In genomic region chr4:169311643-169312365, GRCh38 we compare ENCODE assay signal across 9 cellular contexts. TPM values are rescaled to one million over a fixed set of nuclear protein-coding genes. Genes with fewer than 3 reads are reported as not detected.
DNase-seq lines count a peak whose midpoint lies in the region; ATAC-seq lines count a peak whose summit lies in the region.
"Had no signal": no experiment of that assay in that cellular context is flagged by ENCODE, and none has a peak within 500 bp of the region (broad histone marks: within the 10 kb centered on the region; RNA-seq: fewer than 3 reads in every experiment).

No MANE protein-coding gene starts in this region.

- no peak overlapping the region for H2BK5ac ChIP-seq in neuronal stem cell (ENCODE audit: low read length)

- H3K4me1 Mint-ChIP-seq in activated T-helper 17 cell treated with anti-CD3 and anti-CD28 coated beads, Interleukin-2, amount 50 U/mL, for 72 hours: no peaks in the 10 kb centered on the region

- peaks cover 10% of the 10 kb centered on the region for H3K27me3 Mint-ChIP-seq in activated T-helper 17 cell treated with anti-CD3 and anti-CD28 coated beads, Interleukin-2, amount 50 U/mL, for 72 hours

- H3K36me3 ChIP-seq in SJCRH30 (no peaks in the 10 kb centered on the region), neuronal stem cell (replicated peaks in 1 of 2; ENCODE audit: control insufficient read depth in 2 of 2, insufficient read depth in 2 of 2, low read length in 2 of 2) (no peaks in the 10 kb centered on the region)

- no peak overlapping the region for H2AK5ac ChIP-seq in neuronal stem cell (ENCODE audit: low read depth, low read length)

- peak; percentile 22 for DNase-seq in Caki2 (ENCODE audit: low read depth)
- DNase-seq in SJCRH30: peak; percentile 23 to 62
- peak; percentile 55 for DNase-seq in fibroblast of peridontal ligament (ENCODE audit: extremely low read depth)
- DNase-seq in neuronal stem cell (ENCODE audit: low spot score): peak; percentile 17
- DNase-seq in activated CD4-positive, alpha-beta T cell treated with anti-CD3 and anti-CD28 coated beads, Interleukin-2, amount 50 U/mL, for 1 hour: no peak

- no peak overlapping the region for H3K4me3 ChIP-seq in SJCRH30
- no peak overlapping the region for H3K4me3 ChIP-seq in neuronal stem cell (ENCODE audit: low read length in 2 of 2)
- H3K4me3 ChIP-seq: skin epidermis had no signal

- H3K4me1 ChIP-seq in SJCRH30 (no peaks in the 10 kb centered on the region), neuronal stem cell (ENCODE audit: control insufficient read depth in 2 of 2, insufficient read depth in 1 of 2, low read depth in 1 of 2, low read length in 2 of 2) (peaks cover 1 to 15% of the 10 kb centered on the region in 2 donors)

- H3K36me3 Mint-ChIP-seq in activated T-helper 17 cell treated with anti-CD3 and anti-CD28 coated beads, Interleukin-2, amount 50 U/mL, for 72 hours (ENCODE audit: low read depth): no peaks in the 10 kb centered on the region

- H3K4me3 Mint-ChIP-seq in activated T-helper 17 cell treated with anti-CD3 and anti-CD28 coated beads, Interleukin-2, amount 50 U/mL, for 72 hours: no peak overlapping the region

- H3K23ac ChIP-seq in neuronal stem cell (ENCODE audit: low read depth, low read length, poor library complexity): no peak overlapping the region

- no peak overlapping the region for H4K91ac ChIP-seq in neuronal stem cell (ENCODE audit: low read depth, low read length, poor library complexity)

- no peaks in the 10 kb centered on the region for H3K9me3 Mint-ChIP-seq in activated T-helper 17 cell treated with anti-CD3 and anti-CD28 coated beads, Interleukin-2, amount 50 U/mL, for 72 hours

- H2BK12ac ChIP-seq in neuronal stem cell (ENCODE audit: low read length): no peak overlapping the region

- H3K4me2 ChIP-seq in neuronal stem cell (ENCODE audit: insufficient read depth, low read length, poor library complexity, severe bottlenecking): no peak overlapping the region

- peak overlapping the region; percentile 7 for H3K18ac ChIP-seq in neuronal stem cell (ENCODE audit: low read length)

- no peak overlapping the region for H2BK15ac ChIP-seq in neuronal stem cell (ENCODE audit: low read length)

- in situ Hi-C loops in Caki2 (cut with HindIII; ENCODE audit: low pct_unique_long_range_greater_than_20kb, low sequenced_read_pairs): no loop called here

- H3K9me3 ChIP-seq in SJCRH30 (replicated peaks) (no peaks in the 10 kb centered on the region), neuronal stem cell (replicated peaks in 1 of 2; ENCODE audit: control insufficient read depth in 2 of 2, insufficient read depth in 1 of 2, low read depth in 1 of 2, low read length in 2 of 2) (peaks cover 0 to 5% of the 10 kb centered on the region in 2 donors)

- no peak overlapping the region for H3K27ac ChIP-seq in SJCRH30
- H3K27ac ChIP-seq in neuronal stem cell (replicated peaks; ENCODE audit: low read length): no peak overlapping the region
- H3K27ac ChIP-seq: skin epidermis had no signal

- H3K79me1 ChIP-seq in neuronal stem cell (ENCODE audit: low read depth, low read length): no peaks in the 10 kb centered on the region

- no peak overlapping the region for H3K27ac Mint-ChIP-seq in activated T-helper 17 cell treated with anti-CD3 and anti-CD28 coated beads, Interleukin-2, amount 50 U/mL, for 72 hours

- H3K9ac ChIP-seq in neuronal stem cell (ENCODE audit: low read depth, low read length, poor library complexity): no peak overlapping the region

- H3K27me3 ChIP-seq in SJCRH30 (no peaks in the 10 kb centered on the region), neuronal stem cell (ENCODE audit: control insufficient read depth in 3 of 3, insufficient read depth in 3 of 3, low read depth in 1 of 3, low read length in 3 of 3) (no peaks in the 10 kb centered on the region)

- H3K14ac ChIP-seq in neuronal stem cell (ENCODE audit: low read length): no peak overlapping the region

- no peak overlapping the region for H3K4ac ChIP-seq in neuronal stem cell (ENCODE audit: low read length)

- ATAC-seq in GM19351 (IDR thresholded peaks at IDR 0.05; ENCODE audit: unreplicated experiment): peak; percentile 91
- ATAC-seq in HG03521 (IDR thresholded peaks at IDR 0.05; ENCODE audit: unreplicated experiment): peak; percentile 90
- ATAC-seq in activated T-helper 17 cell treated with anti-CD3 and anti-CD28 coated beads, Interleukin-2, amount 50 U/mL, for 72 hours (replicated peaks): no peak

- H4K8ac ChIP-seq in neuronal stem cell (ENCODE audit: low read depth, low read length): no peak overlapping the region

- H2AFZ ChIP-seq in neuronal stem cell (ENCODE audit: low read length): peak overlapping the region; percentile 84

- no peak overlapping the region for H2BK120ac ChIP-seq in neuronal stem cell (ENCODE audit: low read depth, low read length)

- no CpG with 5 or more reads among the region's 12 CpGs for whole genome bisulfite sequencing in neuronal stem cell (ENCODE audit: extremely low coverage in 2 of 2, insufficient read length in 2 of 2, insufficient replicate concordance in 1 of 2), 2 donors

RNA-seq across cellular contexts. Expression of gene SH3RF1, which starts 41.0 kb away (rescaled TPM):
- 7.4 and 15.3 TPM in 2 replicates for total RNA-seq in Caki2 (2014; rRNA removed; shearing (Covaris generic); ENCODE audit: low replicate concordance)
- total RNA-seq in SJCRH30 (2014; rRNA removed; shearing (Covaris generic)): 4.6 and 5.8 TPM in 2 replicates
- 17.9 TPM for polyA plus RNA-seq in neuronal stem cell (2013, experiment 1 of 2)
- 18.0 TPM for polyA plus RNA-seq in neuronal stem cell (2013, experiment 2 of 2)
- 1 to 10 TPM in 1 of 2 donors, under 1 TPM in 1; 0.26 to 1.4 TPM for total RNA-seq in activated T-helper 17 cell treated with anti-CD3 and anti-CD28 coated beads, Interleukin-2, amount 50 U/mL, for 72 hours
